ENCODE assay signal across 14 cellular contexts in genomic region chr18:68316636-68317035, GRCh38.
DNase-seq lines count a peak whose midpoint lies in the region; ATAC-seq and TF ChIP-seq lines count a peak whose summit lies in the region.
"Had no signal": no experiment of that assay in that cellular context is flagged by ENCODE, and none has a peak within 500 bp of the region (broad histone marks: within the 10 kb centered on the region; RNA-seq: fewer than 3 reads in every experiment).

No MANE protein-coding gene starts in this region.

- H3K27ac Mint-ChIP-seq in chondrocyte (ENCODE audit: unreplicated experiment): no peak overlapping the region
- peak overlapping the region; percentile 22 for H3K27ac Mint-ChIP-seq in neural crest cell (ENCODE audit: unreplicated experiment)
- H3K27ac Mint-ChIP-seq in activated T-helper 17 cell treated with anti-CD3 and anti-CD28 coated beads, Interleukin-2, amount 50 U/mL, for 72 hours: no peak overlapping the region

- peaks cover 1% of the 10 kb centered on the region for H3K36me3 Mint-ChIP-seq in chondrocyte (ENCODE audit: low read depth)
- no peaks in the 10 kb centered on the region for H3K36me3 Mint-ChIP-seq in neural crest cell (ENCODE audit: low read depth)
- H3K36me3 Mint-ChIP-seq in activated T-helper 17 cell treated with anti-CD3 and anti-CD28 coated beads, Interleukin-2, amount 50 U/mL, for 72 hours (ENCODE audit: low read depth): no peaks in the 10 kb centered on the region

- H3K36me3 ChIP-seq in BJ (ENCODE audit: control insufficient read depth, insufficient read depth, low read length): no peaks in the 10 kb centered on the region
- no peaks in the 10 kb centered on the region for H3K36me3 ChIP-seq in MG63

- H3K4me1 Mint-ChIP-seq in chondrocyte (ENCODE audit: low read depth) (peaks cover 19% of the 10 kb centered on the region), neural crest cell (peaks cover 11% of the 10 kb centered on the region)
- no peaks in the 10 kb centered on the region for H3K4me1 Mint-ChIP-seq in activated T-helper 17 cell treated with anti-CD3 and anti-CD28 coated beads, Interleukin-2, amount 50 U/mL, for 72 hours

- H3K27me3 ChIP-seq in BJ (ENCODE audit: control insufficient read depth, insufficient read depth, low read length) (no peaks in the 10 kb centered on the region), MG63 (no peaks in the 10 kb centered on the region)

- H3K27me3 Mint-ChIP-seq in chondrocyte (ENCODE audit: low read depth) (no peaks in the 10 kb centered on the region), neural crest cell (ENCODE audit: low read depth) (no peaks in the 10 kb centered on the region)
- H3K27me3 Mint-ChIP-seq in activated T-helper 17 cell treated with anti-CD3 and anti-CD28 coated beads, Interleukin-2, amount 50 U/mL, for 72 hours: peaks cover 3% of the 10 kb centered on the region

- no peak for TF ChIP-seq CTCF in BJ (IDR thresholded peaks at IDR 0.05; ENCODE audit: insufficient read depth, low read depth, low read length)
- TF ChIP-seq CTCF in chondrocyte (IDR thresholded peaks at IDR 0.05): no peak
- TF ChIP-seq CTCF in neural crest cell (conservative IDR thresholded peaks at IDR 0.05): no peak

- CTCF ChIA-PET in BJ (lab: Yijun Ruan, JAX): no interaction called here

- POLR2A ChIA-PET in BJ (lab: Charles Lee): interaction anchor here (0.5 kb wide), 1 partner anchor 45 kb away, joined by 4 read pairs; no protein-coding TSS in a partner anchor

- no peak for ATAC-seq in activated T-helper 17 cell treated with anti-CD3 and anti-CD28 coated beads, Interleukin-2, amount 50 U/mL, for 72 hours (replicated peaks)

- in situ Hi-C loops in G401 (cut with HindIII; ENCODE audit: low sequenced_read_pairs): no loop called here

- H3K4me3 ChIP-seq in BJ (ENCODE audit: low read depth, low read length) (peak overlapping the region; percentile 21), MG63 (peak overlapping the region; percentile 41)

- H3K9me3 ChIP-seq in MG63: no peaks in the 10 kb centered on the region
- H3K9me3 ChIP-seq: Caco-2 had no signal

- DNase-seq in BJ (ENCODE audit: low read depth) (peak; percentile 7), MG63 (no peak), chondrocyte (ENCODE audit: low spot score) (no peak), neural crest cell (ENCODE audit: low read depth, low spot score) (no peak), G401 (ENCODE audit: low spot score) (no peak), iPS-NIHi7 (ENCODE audit: extremely low spot score) (no peak)
- no peak for DNase-seq in activated effector memory CD4-positive, alpha-beta T cell treated with Interleukin-2 at 50 U/mL for 16 hours
- DNase-seq: aorta; Caco-2; kidney; NCI-H1048; stimulated activated CD4-positive, alpha-beta T cell treated with anti-CD3 and anti-CD28 coated beads, Interleukin-4, amount 100 ng/mL, for 24 hours; T1000 had no signal

- peak overlapping the region; percentile 47 for H3K4me3 Mint-ChIP-seq in chondrocyte (ENCODE audit: unreplicated experiment)
- no peak overlapping the region for H3K4me3 Mint-ChIP-seq in neural crest cell
- no peak overlapping the region for H3K4me3 Mint-ChIP-seq in activated T-helper 17 cell treated with anti-CD3 and anti-CD28 coated beads, Interleukin-2, amount 50 U/mL, for 72 hours

- H3K9me3 Mint-ChIP-seq in chondrocyte (ENCODE audit: low read depth): peaks cover 3% of the 10 kb centered on the region
- H3K9me3 Mint-ChIP-seq in neural crest cell: no peaks in the 10 kb centered on the region
- no peaks in the 10 kb centered on the region for H3K9me3 Mint-ChIP-seq in activated T-helper 17 cell treated with anti-CD3 and anti-CD28 coated beads, Interleukin-2, amount 50 U/mL, for 72 hours
